ENCODE assay signal across 26 cellular contexts in genomic region chr5:87594566-87594965, GRCh38.
"Had no signal": no experiment of that assay in that cellular context is flagged by ENCODE, and none has a peak within 500 bp of the region (broad histone marks: within the 10 kb centered on the region; RNA-seq: fewer than 3 reads in every experiment).

No MANE protein-coding gene starts in this region.

- H3K4me1 ChIP-seq: esophagus squamous epithelium, gastrocnemius medialis, heart right ventricle, left lung, lower lobe of right lung had no signal

- ATAC-seq: effector memory CD8-positive, alpha-beta T cell; esophagus mucosa; gastrocnemius medialis; heart right ventricle; left cardiac atrium; left lung; left ventricle myocardium superior; lower lobe of right lung; mucosa of descending colon had no signal

- FAIRE-seq: colon, endometrium, islet of Langerhans, keratinocyte had no signal

- H3K27me3 ChIP-seq: esophagus squamous epithelium, gastrocnemius medialis, heart right ventricle, left lung had no signal

- H3K4me3 ChIP-seq: coronary artery, esophagus squamous epithelium, gastrocnemius medialis, heart right ventricle, left lung, lower lobe of right lung, mucosa of descending colon had no signal

- DNase-seq: effector CD8-positive, alpha-beta T cell; effector memory CD8-positive, alpha-beta T cell; endodermal cell; erythroblast; esophagus squamous epithelium; foreskin fibroblast; foreskin melanocyte; gastrocnemius medialis; glutamatergic neuron; head of caudate nucleus; heart right ventricle; hippocampal formation; left cardiac atrium; left lung; left ventricle myocardium superior; lower lobe of right lung; mesenchymal stem cell; mucosa of descending colon; naive B cell had no signal

- H3K9me3 ChIP-seq: esophagus squamous epithelium, gastrocnemius medialis, lower lobe of right lung, mucosa of descending colon had no signal

- H3K27ac ChIP-seq: coronary artery, epithelial cell of prostate, esophagus squamous epithelium, gastrocnemius medialis, heart right ventricle, left lung, lower lobe of right lung had no signal

- H3K36me3 ChIP-seq: esophagus squamous epithelium, gastrocnemius medialis, heart right ventricle, left lung, lower lobe of right lung had no signal
